9 cellular contexts compared by ENCODE assay signal in the genomic region with DNA sequence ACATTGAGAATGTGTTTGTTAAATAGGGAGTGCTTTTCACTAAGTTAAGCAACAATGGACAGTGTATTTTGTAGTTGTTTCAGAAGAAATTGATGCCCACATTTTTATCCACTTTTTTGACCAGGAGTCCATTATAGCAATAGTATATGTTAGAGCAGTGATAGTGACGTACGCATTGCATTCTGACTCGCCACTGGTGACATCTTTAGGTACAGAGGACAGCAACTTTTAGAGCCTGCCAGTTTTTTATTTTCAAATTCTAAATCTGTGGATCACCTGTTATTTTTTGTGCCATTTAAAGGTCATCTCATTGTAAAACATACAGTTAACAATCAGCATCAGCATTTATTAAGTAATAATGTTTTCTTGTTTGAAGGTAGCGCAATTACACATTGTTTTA. TPM values are rescaled to one million over a fixed set of nuclear protein-coding genes. Genes with fewer than 3 reads are reported as not detected.
DNase-seq lines count a peak whose midpoint lies in the region; ATAC-seq and TF ChIP-seq lines count a peak whose summit lies in the region.
"Had no signal": no experiment of that assay in that cellular context is flagged by ENCODE, and none has a peak within 500 bp of the region (broad histone marks: within the 10 kb centered on the region; RNA-seq: fewer than 3 reads in every experiment).

No MANE protein-coding gene starts in this region.

- intact Hi-C loops in CD8-positive, alpha-beta T cell (cut with DNase I, micrococcal nuclease), result no loop called here
- intact Hi-C loops in uterus (cut with DNase I; ENCODE audit: low total_unique reads), result loop anchor here (10.0 kb wide), 1 partner anchor 49 kb away; the partner anchor contains the start of gene TFAM

- H4K20me1 ChIP-seq in MM.1S (ENCODE audit: insufficient read depth, low read length) (no peaks in the 10 kb centered on the region), neural progenitor cell (ENCODE audit: low read depth) (peaks cover 30% of the 10 kb centered on the region)

- peak overlapping the region; percentile 91 for H3K4me3 Mint-ChIP-seq in CD8-positive, alpha-beta T cell
- peak overlapping the region; percentile 89 for H3K4me3 Mint-ChIP-seq in effector memory CD8-positive, alpha-beta T cell
- H3K4me3 Mint-ChIP-seq in neural progenitor cell, result peak overlapping the region; percentile 99

- H3K27ac Mint-ChIP-seq in CD8-positive, alpha-beta T cell, result no peak overlapping the region
- peak overlapping the region; percentile 84 to 91 for H3K27ac Mint-ChIP-seq in effector memory CD8-positive, alpha-beta T cell
- no peak overlapping the region for H3K27ac Mint-ChIP-seq in neural progenitor cell

- H2AFZ ChIP-seq in MM.1S (ENCODE audit: low read length), result no peak overlapping the region
- H2AFZ ChIP-seq in neural progenitor cell (replicated peaks), result no peak overlapping the region

- H3K79me2 ChIP-seq in MM.1S (ENCODE audit: low read length), result peaks cover 55% of the 10 kb centered on the region
- H3K79me2 ChIP-seq in neural progenitor cell (ENCODE audit: low read depth), result peaks cover 64% of the 10 kb centered on the region

- POLR2A ChIA-PET in CD8-positive, alpha-beta T cell (lab: Charles Lee), result interaction anchor here (0.6 to 2.1 kb wide), 2 partner anchors 8 to 49 kb away, joined by 3 to 20 read pairs; partner anchors contain the start of gene TFAM

- H3K27me3 ChIP-seq in CD8-positive, alpha-beta T cell (ENCODE audit: insufficient read depth, low read length), result no peaks in the 10 kb centered on the region
- H3K27me3 ChIP-seq in MM.1S (replicated peaks; ENCODE audit: insufficient read depth, low read length), result no peaks in the 10 kb centered on the region
- H3K27me3 ChIP-seq in neural progenitor cell, result no peaks in the 10 kb centered on the region
- H3K27me3 ChIP-seq in uterus, result no peaks in the 10 kb centered on the region

- ATAC-seq in CD8-positive, alpha-beta T cell, result no peak
- ATAC-seq in effector memory CD8-positive, alpha-beta T cell (replicated peaks), result no peak
- no peak for ATAC-seq in GM21515 (IDR thresholded peaks at IDR 0.05; ENCODE audit: unreplicated experiment)

- H3K36me3 Mint-ChIP-seq in CD8-positive, alpha-beta T cell, result peaks cover 10% of the 10 kb centered on the region
- H3K36me3 Mint-ChIP-seq in effector memory CD8-positive, alpha-beta T cell (ENCODE audit: insufficient read depth), result no peaks in the 10 kb centered on the region
- peaks cover 5% of the 10 kb centered on the region for H3K36me3 Mint-ChIP-seq in neural progenitor cell

- H3K9me3 ChIP-seq in CD8-positive, alpha-beta T cell (ENCODE audit: low read length), result no peaks in the 10 kb centered on the region
- H3K9me3 ChIP-seq in MM.1S (replicated peaks; ENCODE audit: insufficient read depth, low read length) (no peaks in the 10 kb centered on the region), neural progenitor cell (ENCODE audit: low read depth) (no peaks in the 10 kb centered on the region), uterus (no peaks in the 10 kb centered on the region)

- H3F3A ChIP-seq in MM.1S (ENCODE audit: insufficient read depth, low read length) (no peaks in the 10 kb centered on the region), neural progenitor cell (ENCODE audit: low read depth) (no peaks in the 10 kb centered on the region)

- H3K36me3 ChIP-seq in CD8-positive, alpha-beta T cell (ENCODE audit: insufficient read depth, low read length), result no peaks in the 10 kb centered on the region
- no peaks in the 10 kb centered on the region for H3K36me3 ChIP-seq in MM.1S (replicated peaks; ENCODE audit: insufficient read depth, low read length)
- H3K36me3 ChIP-seq in neural progenitor cell, result no peaks in the 10 kb centered on the region
- H3K36me3 ChIP-seq in uterus, result no peaks in the 10 kb centered on the region

- H3K4me3 ChIP-seq in CD8-positive, alpha-beta T cell (ENCODE audit: low read depth, low read length), result no peak overlapping the region
- H3K4me3 ChIP-seq in MM.1S (ENCODE audit: low read length) (peak overlapping the region; percentile 84), neural progenitor cell (peak overlapping the region; percentile 91), uterus (peak overlapping the region in 1 of 2 donors; percentile 97)

- H3K4me1 Mint-ChIP-seq in CD8-positive, alpha-beta T cell (ENCODE audit: low read depth), result peaks cover 50% of the 10 kb centered on the region
- peaks cover 29 to 32% of the 10 kb centered on the region in 2 donors for H3K4me1 Mint-ChIP-seq in effector memory CD8-positive, alpha-beta T cell (ENCODE audit: low read depth in 2 of 2)
- H3K4me1 Mint-ChIP-seq in neural progenitor cell, result peaks cover 17% of the 10 kb centered on the region

- H3K4me1 ChIP-seq in CD8-positive, alpha-beta T cell (ENCODE audit: insufficient read depth, low read length), result peaks cover 22% of the 10 kb centered on the region
- H3K4me1 ChIP-seq in MM.1S (ENCODE audit: low read length) (peaks cover 17% of the 10 kb centered on the region), neural progenitor cell (peaks cover 4% of the 10 kb centered on the region), uterus (no peaks in the 10 kb centered on the region)

- no peak overlapping the region for H3K9ac ChIP-seq in MM.1S (ENCODE audit: low read length)
- no peak overlapping the region for H3K9ac ChIP-seq in neural progenitor cell

- CTCF ChIA-PET in CD8-positive, alpha-beta T cell (lab: Charles Lee), result no interaction called here

- H3K9me3 Mint-ChIP-seq in CD8-positive, alpha-beta T cell, result no peaks in the 10 kb centered on the region
- H3K9me3 Mint-ChIP-seq in effector memory CD8-positive, alpha-beta T cell, result no peaks in the 10 kb centered on the region
- no peaks in the 10 kb centered on the region for H3K9me3 Mint-ChIP-seq in neural progenitor cell

- peaks cover 3% of the 10 kb centered on the region for H3K27me3 Mint-ChIP-seq in CD8-positive, alpha-beta T cell (ENCODE audit: low read depth)
- peaks cover 0 to 4% of the 10 kb centered on the region in 2 donors for H3K27me3 Mint-ChIP-seq in effector memory CD8-positive, alpha-beta T cell
- peaks cover 5% of the 10 kb centered on the region for H3K27me3 Mint-ChIP-seq in neural progenitor cell (ENCODE audit: insufficient read depth, low read depth)

- no peak for TF ChIP-seq CTCF in CD8-positive, alpha-beta T cell (IDR thresholded peaks at IDR 0.05)
- TF ChIP-seq CTCF in MM.1S (IDR thresholded peaks at IDR 0.05; ENCODE audit: low read length) (no peak), neural progenitor cell (IDR thresholded peaks at IDR 0.05) (no peak), uterus (IDR thresholded peaks at IDR 0.05) (no peak)

- H3K27ac ChIP-seq in CD8-positive, alpha-beta T cell (ENCODE audit: low read depth, low read length), result no peak overlapping the region
- H3K27ac ChIP-seq in MM.1S (ENCODE audit: low read length), result no peak overlapping the region
- H3K27ac ChIP-seq in neural progenitor cell, result no peak overlapping the region
- peak overlapping the region in 1 of 2 donors; percentile 82 for H3K27ac ChIP-seq in uterus

- no peak for TF ChIP-seq POLR2A in uterus (IDR thresholded peaks at IDR 0.05)

- no peaks in the 10 kb centered on the region for H3K9me2 ChIP-seq in MM.1S (replicated peaks; ENCODE audit: insufficient read depth, low read length)

- H3K4me2 ChIP-seq in MM.1S (ENCODE audit: low read depth, low read length), result peak overlapping the region; percentile 88
- peak overlapping the region; percentile 79 for H3K4me2 ChIP-seq in neural progenitor cell

- no peak for DNase-seq in CD8-positive, alpha-beta T cell
- DNase-seq in MM.1S (no peak), neural progenitor cell (ENCODE audit: low spot score) (no peak), uterus (no peak), OCI-M2 (lab: John Stamatoyannopoulos, UW; ENCODE audit: unreplicated experiment) (no peak), NOMO-1 (lab: John Stamatoyannopoulos, UW; ENCODE audit: unreplicated experiment in 2 of 2) (no peak)
- no peak for DNase-seq in effector memory CD8-positive, alpha-beta T cell
- DNase-seq: NCI-H2029 had no signal

RNA-seq across cellular contexts. Expression of gene UBE2D1, which starts 1.4 kb away (rescaled TPM):
- 1 to 10 TPM; 8.8 to 9.4 TPM for total RNA-seq in CD8-positive, alpha-beta T cell
- total RNA-seq in neural progenitor cell (ENCODE audit: low replicate concordance) (38.3 and 56.6 TPM in 2 replicates), uterus (10 to 100 TPM in 3 of 4 donors, 1 to 10 TPM in 1; 9.4 to 67.6 (median 20.6) TPM)

RNA-seq across cellular contexts. Expression of gene TFAM, which starts 49.0 kb away (rescaled TPM):
- total RNA-seq in CD8-positive, alpha-beta T cell, result 10 to 100 TPM; 53.7 to 55.7 TPM
- total RNA-seq in neural progenitor cell (ENCODE audit: low replicate concordance) (44.9 and 61.2 TPM in 2 replicates), uterus (10 to 100 TPM; 11.8 to 48.6 (median 25.9) TPM)

Comparison
In these comparisons a context has a peak if more than half of its experiments do, and no peak if none do; other contexts are left out.
1. H3K27ac Mint-ChIP-seq: peak in effector memory CD8-positive, alpha-beta T cell (2 of 2); none in CD8-positive, alpha-beta T cell (single experiment) and neural progenitor cell (single experiment).
2. Peak in every context shown above with its lines, with median percentiles within 50 percentile points of each other: H3K4me3 Mint-ChIP-seq.